Comparison of ENCODE assay signal across 1 cellular context in genomic region chr6:1082040-1082935, GRCh38.
TF ChIP-seq lines count a peak whose summit lies in the region.

No MANE protein-coding gene starts in this region.

TF ChIP-seq in HepG2, 621 proteins besides CTCF, POLR2A, EP300 and RAD21 (continued from another document):
- TF ChIP-seq, protein P1, sequence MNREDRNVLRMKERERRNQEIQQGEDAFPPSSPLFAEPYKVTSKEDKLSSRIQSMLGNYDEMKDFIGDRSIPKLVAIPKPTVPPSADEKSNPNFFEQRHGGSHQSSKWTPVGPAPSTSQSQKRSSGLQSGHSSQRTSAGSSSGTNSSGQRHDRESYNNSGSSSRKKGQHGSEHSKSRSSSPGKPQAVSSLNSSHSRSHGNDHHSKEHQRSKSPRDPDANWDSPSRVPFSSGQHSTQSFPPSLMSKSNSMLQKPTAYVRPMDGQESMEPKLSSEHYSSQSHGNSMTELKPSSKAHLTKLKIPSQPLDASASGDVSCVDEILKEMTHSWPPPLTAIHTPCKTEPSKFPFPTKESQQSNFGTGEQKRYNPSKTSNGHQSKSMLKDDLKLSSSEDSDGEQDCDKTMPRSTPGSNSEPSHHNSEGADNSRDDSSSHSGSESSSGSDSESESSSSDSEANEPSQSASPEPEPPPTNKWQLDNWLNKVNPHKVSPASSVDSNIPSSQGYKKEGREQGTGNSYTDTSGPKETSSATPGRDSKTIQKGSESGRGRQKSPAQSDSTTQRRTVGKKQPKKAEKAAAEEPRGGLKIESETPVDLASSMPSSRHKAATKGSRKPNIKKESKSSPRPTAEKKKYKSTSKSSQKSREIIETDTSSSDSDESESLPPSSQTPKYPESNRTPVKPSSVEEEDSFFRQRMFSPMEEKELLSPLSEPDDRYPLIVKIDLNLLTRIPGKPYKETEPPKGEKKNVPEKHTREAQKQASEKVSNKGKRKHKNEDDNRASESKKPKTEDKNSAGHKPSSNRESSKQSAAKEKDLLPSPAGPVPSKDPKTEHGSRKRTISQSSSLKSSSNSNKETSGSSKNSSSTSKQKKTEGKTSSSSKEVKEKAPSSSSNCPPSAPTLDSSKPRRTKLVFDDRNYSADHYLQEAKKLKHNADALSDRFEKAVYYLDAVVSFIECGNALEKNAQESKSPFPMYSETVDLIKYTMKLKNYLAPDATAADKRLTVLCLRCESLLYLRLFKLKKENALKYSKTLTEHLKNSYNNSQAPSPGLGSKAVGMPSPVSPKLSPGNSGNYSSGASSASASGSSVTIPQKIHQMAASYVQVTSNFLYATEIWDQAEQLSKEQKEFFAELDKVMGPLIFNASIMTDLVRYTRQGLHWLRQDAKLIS (CRISPR knock-in tag; IDR thresholded peaks at IDR 0.05), result no peak
- no peak for TF ChIP-seq TAF1 (CRISPR knock-in tag; IDR thresholded peaks at IDR 0.05)
- no peak for TF ChIP-seq ATRX (CRISPR knock-in tag; IDR thresholded peaks at IDR 0.05; ENCODE audit: borderline replicate concordance)
- no peak for TF ChIP-seq ATF7 (IDR thresholded peaks at IDR 0.05)
- no peak for TF ChIP-seq ATF7 (CRISPR knock-in tag; IDR thresholded peaks at IDR 0.05)
- TF ChIP-seq, protein P2, sequence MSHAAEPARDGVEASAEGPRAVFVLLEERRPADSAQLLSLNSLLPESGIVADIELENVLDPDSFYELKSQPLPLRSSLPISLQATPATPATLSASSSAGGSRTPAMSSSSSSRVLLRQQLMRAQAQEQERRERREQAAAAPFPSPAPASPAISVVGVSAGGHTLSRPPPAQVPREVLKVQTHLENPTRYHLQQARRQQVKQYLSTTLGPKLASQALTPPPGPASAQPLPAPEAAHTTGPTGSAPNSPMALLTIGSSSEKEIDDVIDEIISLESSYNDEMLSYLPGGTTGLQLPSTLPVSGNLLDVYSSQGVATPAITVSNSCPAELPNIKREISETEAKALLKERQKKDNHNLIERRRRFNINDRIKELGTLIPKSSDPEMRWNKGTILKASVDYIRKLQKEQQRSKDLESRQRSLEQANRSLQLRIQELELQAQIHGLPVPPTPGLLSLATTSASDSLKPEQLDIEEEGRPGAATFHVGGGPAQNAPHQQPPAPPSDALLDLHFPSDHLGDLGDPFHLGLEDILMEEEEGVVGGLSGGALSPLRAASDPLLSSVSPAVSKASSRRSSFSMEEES (CRISPR knock-in tag; IDR thresholded peaks at IDR 0.05), result no peak
- TF ChIP-seq, protein P3, sequence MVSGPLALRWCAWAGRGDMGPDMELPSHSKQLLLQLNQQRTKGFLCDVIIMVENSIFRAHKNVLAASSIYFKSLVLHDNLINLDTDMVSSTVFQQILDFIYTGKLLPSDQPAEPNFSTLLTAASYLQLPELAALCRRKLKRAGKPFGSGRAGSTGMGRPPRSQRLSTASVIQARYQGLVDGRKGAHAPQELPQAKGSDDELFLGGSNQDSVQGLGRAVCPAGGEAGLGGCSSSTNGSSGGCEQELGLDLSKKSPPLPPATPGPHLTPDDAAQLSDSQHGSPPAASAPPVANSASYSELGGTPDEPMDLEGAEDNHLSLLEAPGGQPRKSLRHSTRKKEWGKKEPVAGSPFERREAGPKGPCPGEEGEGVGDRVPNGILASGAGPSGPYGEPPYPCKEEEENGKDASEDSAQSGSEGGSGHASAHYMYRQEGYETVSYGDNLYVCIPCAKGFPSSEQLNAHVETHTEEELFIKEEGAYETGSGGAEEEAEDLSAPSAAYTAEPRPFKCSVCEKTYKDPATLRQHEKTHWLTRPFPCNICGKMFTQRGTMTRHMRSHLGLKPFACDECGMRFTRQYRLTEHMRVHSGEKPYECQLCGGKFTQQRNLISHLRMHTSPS (CRISPR knock-in tag; IDR thresholded peaks at IDR 0.05; ENCODE audit: low read depth), result no peak
